Comparison of ENCODE assay signal across 8 cellular contexts in the genomic region with DNA sequence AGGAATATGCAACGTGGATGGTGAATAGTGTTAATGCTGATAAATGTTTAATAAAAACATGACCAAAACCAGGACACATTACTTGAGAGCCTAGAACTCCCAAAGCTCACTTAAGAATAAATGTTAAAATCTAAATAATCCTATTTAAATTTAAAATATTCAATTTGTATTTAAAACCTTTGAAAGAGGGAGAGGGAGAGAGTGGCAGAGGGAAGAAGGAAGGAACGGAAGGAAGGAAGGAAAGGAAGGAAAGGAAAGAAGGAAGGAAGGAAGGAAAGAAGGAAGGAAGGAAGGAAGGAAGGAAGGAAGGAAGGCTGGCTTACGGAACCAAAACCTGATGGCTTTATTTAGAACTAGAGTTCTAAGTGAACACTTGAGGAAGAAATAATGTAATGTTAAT.
"Had no signal": no experiment of that assay in that cellular context is flagged by ENCODE, and none has a peak within 500 bp of the region (broad histone marks: within the 10 kb centered on the region; RNA-seq: fewer than 3 reads in every experiment).

No MANE protein-coding gene starts in this region.

- H3K4me3 ChIP-seq: GM23248, GM23338, HAP-1 had no signal

- DNase-seq: GM23248, GOT3, H7, H9, HCEC 1CT, HFFc6 had no signal

- H3K4me1 ChIP-seq: HAP-1 had no signal

- H3K9ac ChIP-seq: GM23248 had no signal

- H3K36me3 ChIP-seq: HAP-1 had no signal

- H3K9me3 ChIP-seq: HAP-1 had no signal

- H3K27ac ChIP-seq: GM23248 had no signal
